ENCODE assay signal across 14 cellular contexts in genomic region chr10:349081-349480, GRCh38.
DNase-seq lines count a peak whose midpoint lies in the region; ATAC-seq and TF ChIP-seq lines count a peak whose summit lies in the region.
"Had no signal": no experiment of that assay in that cellular context is flagged by ENCODE, and none has a peak within 500 bp of the region (broad histone marks: within the 10 kb centered on the region; RNA-seq: fewer than 3 reads in every experiment).

No MANE protein-coding gene starts in this region.

- H3K27me3 Mint-ChIP-seq in endodermal cell (ENCODE audit: insufficient read depth) = no peaks in the 10 kb centered on the region
- H3K27me3 Mint-ChIP-seq in activated CD4-positive, alpha-beta T cell treated with anti-CD3 and anti-CD28 coated beads for 36 hours = no peaks in the 10 kb centered on the region
- H3K27me3 Mint-ChIP-seq: CD4-positive, alpha-beta T cell had no signal

- H3K27ac Mint-ChIP-seq in endodermal cell = no peak overlapping the region
- H3K27ac Mint-ChIP-seq in activated CD4-positive, alpha-beta T cell treated with anti-CD3 and anti-CD28 coated beads for 36 hours = no peak overlapping the region
- H3K27ac Mint-ChIP-seq: CD4-positive, alpha-beta T cell had no signal

- POLR2A ChIA-PET in activated CD4-positive, alpha-beta T cell treated with anti-CD3 and anti-CD28 coated beads for 36 hours (lab: Charles Lee) = no interaction called here

- peak; percentile 38 for DNase-seq in activated effector memory CD4-positive, alpha-beta T cell treated with anti-CD3 and anti-CD28 coated beads, Interleukin-2, amount 50 U/mL, for 16 hours
- no peak for DNase-seq in activated effector memory CD4-positive, alpha-beta T cell treated with Interleukin-2 at 50 U/mL for 16 hours
- DNase-seq in endodermal cell (peak; percentile 30), sigmoid colon (peak; percentile 57), retina (no peak)
- no peak for DNase-seq in activated CD4-positive, alpha-beta T cell treated with anti-CD3 and anti-CD28 coated beads for 36 hours
- DNase-seq: 8988T; CD4-positive, alpha-beta T cell; DMS79; GOT3 had no signal

- no peak overlapping the region for H3K27ac ChIP-seq in endodermal cell (ENCODE audit: low read depth, low read length)
- no peak overlapping the region for H3K27ac ChIP-seq in sigmoid colon
- H3K27ac ChIP-seq: BLaER1 treated with 17β-estradiol and CSF1 and Interleukin-3, amounts not matched to agents 10 nM and 100 nM; HL-60 had no signal

- no peak overlapping the region for H3K9ac ChIP-seq in endodermal cell (ENCODE audit: extremely low read depth, low read length, poor library complexity, severe bottlenecking)
- H3K9ac ChIP-seq: BLaER1 treated with 17β-estradiol and CSF1 and Interleukin-3, amounts not matched to agents 10 nM and 100 nM had no signal

- CTCF ChIA-PET in activated CD4-positive, alpha-beta T cell treated with anti-CD3 and anti-CD28 coated beads for 36 hours (lab: Charles Lee) = no interaction called here

- intact Hi-C loops in sigmoid colon (cut with DNase I) = no loop called here
- intact Hi-C loops in activated CD4-positive, alpha-beta T cell treated with anti-CD3 and anti-CD28 coated beads for 36 hours (cut with DNase I, micrococcal nuclease) = no loop called here

- no peaks in the 10 kb centered on the region for H3K4me1 Mint-ChIP-seq in endodermal cell
- peaks cover 17% of the 10 kb centered on the region for H3K4me1 Mint-ChIP-seq in activated CD4-positive, alpha-beta T cell treated with anti-CD3 and anti-CD28 coated beads for 36 hours

- 95 to 97% methylated on average over 22 to 24 of the region's 24 CpGs for WGBS in endodermal cell (ENCODE audit: insufficient coverage in 1 of 2, insufficient read length in 1 of 2), 2 experiments
- WGBS in sigmoid colon, 2 donors = 97 to 98% methylated on average over 24 of the region's 24 CpGs

- H3K27me3 ChIP-seq in endodermal cell (ENCODE audit: control insufficient read depth, insufficient read depth, low read length, poor library complexity, severe bottlenecking) (no peaks in the 10 kb centered on the region), sigmoid colon (no peaks in the 10 kb centered on the region)
- H3K27me3 ChIP-seq: BLaER1 treated with 17β-estradiol and CSF1 and Interleukin-3, amounts not matched to agents 10 nM and 100 nM had no signal

- TF ChIP-seq POLR2A in sigmoid colon (IDR thresholded peaks at IDR 0.05) = no peak

- peaks cover 1% of the 10 kb centered on the region for H3K9me3 Mint-ChIP-seq in endodermal cell
- H3K9me3 Mint-ChIP-seq in activated CD4-positive, alpha-beta T cell treated with anti-CD3 and anti-CD28 coated beads for 36 hours (ENCODE audit: low read depth) = no peaks in the 10 kb centered on the region
- H3K9me3 Mint-ChIP-seq: CD4-positive, alpha-beta T cell had no signal

- H3K36me3 ChIP-seq in endodermal cell (ENCODE audit: control insufficient read depth, insufficient read depth, low read length) (peaks cover 17% of the 10 kb centered on the region), sigmoid colon (peaks cover 27 to 69% (median 37%) of the 10 kb centered on the region in 4 donors)

- peaks cover 33% of the 10 kb centered on the region for H3K36me3 Mint-ChIP-seq in endodermal cell (ENCODE audit: low read depth)
- H3K36me3 Mint-ChIP-seq in activated CD4-positive, alpha-beta T cell treated with anti-CD3 and anti-CD28 coated beads for 36 hours (ENCODE audit: low read depth) = no peaks in the 10 kb centered on the region

- H3K4me1 ChIP-seq in endodermal cell (ENCODE audit: control insufficient read depth, insufficient read depth, low read length) (no peaks in the 10 kb centered on the region), sigmoid colon (no peaks in the 10 kb centered on the region)
- H3K4me1 ChIP-seq: HAP-1 had no signal

- H3K9me3 ChIP-seq in endodermal cell (ENCODE audit: control insufficient read depth, low read length) (no peaks in the 10 kb centered on the region), sigmoid colon (no peaks in the 10 kb centered on the region)
- H3K9me3 ChIP-seq: HAP-1 had no signal

- ATAC-seq in activated CD4-positive, alpha-beta T cell treated with anti-CD3 and anti-CD28 coated beads for 36 hours = no peak
- no peak for ATAC-seq in GM21390 (IDR thresholded peaks at IDR 0.05; ENCODE audit: unreplicated experiment)

- no peak overlapping the region for H3K4me3 ChIP-seq in endodermal cell (ENCODE audit: low read length)
- no peak overlapping the region for H3K4me3 ChIP-seq in sigmoid colon
- H3K4me3 ChIP-seq: BLaER1 treated with 17β-estradiol and CSF1 and Interleukin-3, amounts not matched to agents 10 nM and 100 nM; HAP-1 had no signal

- no peak overlapping the region for H3K4me3 Mint-ChIP-seq in endodermal cell
- H3K4me3 Mint-ChIP-seq in activated CD4-positive, alpha-beta T cell treated with anti-CD3 and anti-CD28 coated beads for 36 hours = no peak overlapping the region
- H3K4me3 Mint-ChIP-seq: CD4-positive, alpha-beta T cell had no signal

- TF ChIP-seq CTCF in endodermal cell (conservative IDR thresholded peaks at IDR 0.05) (no peak), sigmoid colon (IDR thresholded peaks at IDR 0.05) (no peak)

- no peak for TF ChIP-seq EP300 in sigmoid colon (IDR thresholded peaks at IDR 0.05)

Comparison
In these comparisons a context has a peak if more than half of its experiments do, and no peak if none do; other contexts are left out.
1. DNase-seq: peak in activated effector memory CD4-positive, alpha-beta T cell treated with anti-CD3 and anti-CD28 coated beads, Interleukin-2, amount 50 U/mL, for 16 hours (single experiment), endodermal cell (single experiment) and sigmoid colon (single experiment); none in activated effector memory CD4-positive, alpha-beta T cell treated with Interleukin-2 at 50 U/mL for 16 hours (single experiment), retina (single experiment) and activated CD4-positive, alpha-beta T cell treated with anti-CD3 and anti-CD28 coated beads for 36 hours (single experiment).